Comparison of ENCODE assay signal across 32 cellular contexts in genomic region chr6:86791476-86791875, GRCh38.
"Had no signal": no experiment of that assay in that cellular context is flagged by ENCODE, and none has a peak within 500 bp of the region (broad histone marks: within the 10 kb centered on the region; RNA-seq: fewer than 3 reads in every experiment).

No MANE protein-coding gene starts in this region.

- H3K9me3 ChIP-seq: MG63 had no signal

- H3K4me3 ChIP-seq: MG63, PC-9 had no signal

- H3K36me3 ChIP-seq: brain microvascular endothelial cell, MG63, WERI-Rb-1 had no signal

- ATAC-seq: activated CD8-positive, alpha-beta T cell treated with anti-CD3 and anti-CD28 coated beads for 36 hours; activated T-cell treated with anti-CD3 and anti-CD28 coated beads, Interleukin-2, amount 50 U/mL, for 72 hours; activated T-helper 17 cell treated with anti-CD3 and anti-CD28 coated beads, Interleukin-2, amount 50 U/mL, for 72 hours had no signal

- H3K4me2 ChIP-seq: PC-9 had no signal

- H2AFZ ChIP-seq: PC-9 had no signal

- H3K27me3 ChIP-seq: brain microvascular endothelial cell, MG63 had no signal

- H3K27ac ChIP-seq: brain microvascular endothelial cell, PC-9, WERI-Rb-1 had no signal

- DNase-seq: activated CD4-positive, alpha-beta T cell treated with anti-CD3 and anti-CD28 coated beads, Interleukin-2, amount 10 ng/mL, durations not matched to agents 24 days and 14 days; activated CD4-positive, alpha-beta T cell treated with anti-CD3 and anti-CD28 coated beads, Interleukin-2, amount 50 U/mL, for 4 hours; activated CD8-positive, alpha-beta T cell treated with anti-CD3 and anti-CD28 coated beads for 36 hours; activated effector memory CD4-positive, alpha-beta T cell treated with anti-CD3 and anti-CD28 coated beads, Interleukin-2, amount 50 U/mL, for 16 hours; activated naive CD4-positive, alpha-beta T cell; activated naive CD4-positive, alpha-beta T cell treated with anti-CD3 and anti-CD28 coated beads, Interleukin-2, amount 50 U/mL, for 16 hours; activated naive CD8-positive, alpha-beta T cell treated with anti-CD3 and anti-CD28 coated beads for 36 hours; activated T-cell treated with anti-CD3 and anti-CD28 coated beads, Interleukin-2, amount 50 U/mL, for 1 hour; activated T-cell treated with anti-CD3 and anti-CD28 coated beads, Interleukin-2, amount 50 U/mL, for 72 hours; amniotic stem cell; aorta; brain microvascular endothelial cell; central memory CD4-positive, alpha-beta T cell; Kasumi-1; KG1; MG63; NCI-H1048; NCI-H1105 treated with DMSO at 0.1 percent for 48 hours; NCI-H1436; NCI-H1694; NCI-H1930; NCI-H2081 treated with DMSO at 0.1 percent for 48 hours; NCI-H345; NCI-H524 treated with DMSO at 0.1 percent for 48 hours; PC-9; Right ventricle myocardium superior; SW 1271; T-helper 1 cell; T-helper 2 cell; T-helper 9 cell; WERI-Rb-1 had no signal
